7 cellular contexts compared by ENCODE assay signal in genomic region chr10:86261933-86262665, GRCh38.
DNase-seq lines count a peak whose midpoint lies in the region; ATAC-seq and TF ChIP-seq lines count a peak whose summit lies in the region.

No MANE protein-coding gene starts in this region.

- DNase-seq in HL-60 (ENCODE audit: low read depth in 1 of 2, low spot score in 1 of 2), result peak; percentile 43 to 81
- peak; percentile 72 for DNase-seq in WERI-Rb-1
- DNase-seq in foreskin fibroblast, result no peak
- no peak for DNase-seq in hepatic stellate cell (ENCODE audit: low spot score)

- H3K27ac ChIP-seq in DOHH2 (ENCODE audit: low read depth, low read length) (no peak overlapping the region), HL-60 (replicated peaks) (no peak overlapping the region), WERI-Rb-1 (no peak overlapping the region), liver (ENCODE audit: low read depth in 1 of 2, low read length in 2 of 2) (no peak overlapping the region)

- H3K36me3 ChIP-seq in DOHH2 (ENCODE audit: control insufficient read depth, low read length), result no peaks in the 10 kb centered on the region
- no peaks in the 10 kb centered on the region for H3K36me3 ChIP-seq in WERI-Rb-1
- H3K36me3 ChIP-seq in liver (ENCODE audit: control insufficient read depth in 4 of 4, insufficient read depth in 3 of 4, low read depth in 1 of 4, low read length in 3 of 4), result no peaks in the 10 kb centered on the region

- H4K20me1 ChIP-seq in DOHH2 (ENCODE audit: control insufficient read depth, insufficient read depth, low read depth, low read length), result no peaks in the 10 kb centered on the region

- H3K9me2 ChIP-seq in DOHH2 (replicated peaks; ENCODE audit: control insufficient read depth, low read length), result no peaks in the 10 kb centered on the region

- H3K27me3 ChIP-seq in DOHH2 (ENCODE audit: control insufficient read depth, low read length) (no peaks in the 10 kb centered on the region; the same call in 1 of the 2 replicates), HL-60 (ENCODE audit: insufficient read depth, poor library complexity, severe bottlenecking) (no peaks in the 10 kb centered on the region), WERI-Rb-1 (ENCODE audit: insufficient read depth, low read depth, severe bottlenecking) (peaks cover 15% of the 10 kb centered on the region), liver (ENCODE audit: control insufficient read depth in 4 of 4, insufficient read depth in 4 of 4, low read length in 3 of 4) (peaks cover 0 to 3% (median 0%) of the 10 kb centered on the region in 4 donors)

- H3F3A ChIP-seq in DOHH2 (ENCODE audit: control insufficient read depth, insufficient read depth), result no peaks in the 10 kb centered on the region

- WGBS in liver, result 51% methylated on average over 14 of the region's 14 CpGs

- no peaks in the 10 kb centered on the region for H3K79me2 ChIP-seq in DOHH2 (ENCODE audit: control insufficient read depth, low read length)

- H3K4me2 ChIP-seq in DOHH2 (ENCODE audit: low read length), result no peak overlapping the region

- no peak overlapping the region for H3K9ac ChIP-seq in liver (ENCODE audit: low read depth in 1 of 2, low read length in 2 of 2)

- TF ChIP-seq RAD21 in liver (IDR thresholded peaks at IDR 0.05), result peak; percentile 12 to 40

- TF ChIP-seq CTCF in DOHH2 (IDR thresholded peaks at IDR 0.05; ENCODE audit: low read depth, low read length, poor library complexity, severe bottlenecking) (peak; percentile 58), HL-60 (IDR thresholded peaks at IDR 0.05; ENCODE audit: insufficient read depth, low read length) (peak; percentile 64), WERI-Rb-1 (IDR thresholded peaks at IDR 0.05; ENCODE audit: low read depth, low read length) (peak; percentile 91), liver (IDR thresholded peaks at IDR 0.05; ENCODE audit: low read depth, low read length, missing input control) (peak; percentile 5), foreskin fibroblast (IDR thresholded peaks at IDR 0.05; ENCODE audit: low read depth, low read length) (no peak)

- H3K4me1 ChIP-seq in DOHH2 (ENCODE audit: control insufficient read depth, low read length) (no peaks in the 10 kb centered on the region), liver (ENCODE audit: control insufficient read depth in 4 of 4, insufficient read depth in 4 of 4, low read length in 3 of 4) (peaks cover 0 to 11% (median under 1%) of the 10 kb centered on the region in 4 donors)

- no peaks in the 10 kb centered on the region for H3K9me3 ChIP-seq in DOHH2 (ENCODE audit: control insufficient read depth, insufficient read depth, low read length)
- no peaks in the 10 kb centered on the region for H3K9me3 ChIP-seq in WERI-Rb-1 (ENCODE audit: severe bottlenecking)
- no peaks in the 10 kb centered on the region for H3K9me3 ChIP-seq in liver (ENCODE audit: control insufficient read depth in 4 of 4, low read length in 3 of 4)

- ATAC-seq in GM18870 (IDR thresholded peaks at IDR 0.05; ENCODE audit: unreplicated experiment), result peak; percentile 51

- H3K4me3 ChIP-seq in DOHH2 (ENCODE audit: low read length), result no peak overlapping the region
- no peak overlapping the region for H3K4me3 ChIP-seq in HL-60 (replicated peaks; ENCODE audit: insufficient read depth, low read length)
- H3K4me3 ChIP-seq in WERI-Rb-1 (ENCODE audit: low read depth, low read length), result peak overlapping the region; percentile 37
- no peak overlapping the region for H3K4me3 ChIP-seq in liver (ENCODE audit: low read depth in 1 of 3, low read length in 3 of 3)
- no peak overlapping the region for H3K4me3 ChIP-seq in foreskin fibroblast (ENCODE audit: low read depth in 1 of 2, low read length in 2 of 2)

TF ChIP-seq in liver, 16 proteins besides CTCF, POLR2A, EP300 and RAD21:
- no peak for TF ChIP-seq REST (IDR thresholded peaks at IDR 0.05)
- TF ChIP-seq MAX (IDR thresholded peaks at IDR 0.05), result no peak
- no peak for TF ChIP-seq RXRA (IDR thresholded peaks at IDR 0.05)

Comparison
In these comparisons a context has a peak if more than half of its experiments do, and no peak if none do; other contexts are left out.
1. DNase-seq: peak in HL-60 (2 of 2) and WERI-Rb-1 (single experiment); none in foreskin fibroblast (0 of 2) and hepatic stellate cell (single experiment).